Comparison of ENCODE assay signal across 2 cellular contexts in genomic region chr4:5203309-5203708, GRCh38.
A peak's percentile ranks its signal among the peaks of the same experiment; 100 is the strongest.
TF ChIP-seq lines count a peak whose summit lies in the region.

No MANE protein-coding gene starts in this region.

TF ChIP-seq in IMR-90, 13 proteins besides CTCF, POLR2A, EP300 and RAD21:
- TF ChIP-seq MAZ (IDR thresholded peaks at IDR 0.05; ENCODE audit: borderline replicate concordance, low read depth, low read length): no peak
- no peak for TF ChIP-seq RCOR1 (IDR thresholded peaks at IDR 0.05; ENCODE audit: insufficient replicate concordance, low read length)
- no peak for TF ChIP-seq CHD1 (IDR thresholded peaks at IDR 0.05; ENCODE audit: low read depth, low read length)
- no peak for TF ChIP-seq CEBPB (IDR thresholded peaks at IDR 0.05; ENCODE audit: low read depth, low read length)
- TF ChIP-seq FOS (IDR thresholded peaks at IDR 0.05; ENCODE audit: low read depth, low read length): no peak
- no peak for TF ChIP-seq RFX5 (IDR thresholded peaks at IDR 0.05; ENCODE audit: low read depth, low read length)
- no peak for TF ChIP-seq MXI1 (IDR thresholded peaks at IDR 0.05; ENCODE audit: borderline replicate concordance, low read depth, low read length)
- no peak for TF ChIP-seq MAFK (IDR thresholded peaks at IDR 0.05; ENCODE audit: low read depth, low read length)
- TF ChIP-seq USF2 (IDR thresholded peaks at IDR 0.05; ENCODE audit: low read depth, low read length): no peak
- no peak for TF ChIP-seq NFE2L2 (IDR thresholded peaks at IDR 0.05; ENCODE audit: low read depth, low read length)
- no peak for TF ChIP-seq SMC3 (IDR thresholded peaks at IDR 0.05; ENCODE audit: low read depth, low read length)
- TF ChIP-seq BHLHE40 (IDR thresholded peaks at IDR 0.05; ENCODE audit: low read depth, low read length): no peak
- no peak for TF ChIP-seq ELK1 (IDR thresholded peaks at IDR 0.05; ENCODE audit: borderline replicate concordance, low read depth, low read length)

TF ChIP-seq in H1, 55 proteins besides CTCF, POLR2A, EP300 and RAD21:
- TF ChIP-seq BCL11A (IDR thresholded peaks at IDR 0.05; ENCODE audit: low read depth in 2 of 2, low read length in 2 of 2): no peak
- TF ChIP-seq MAX (IDR thresholded peaks at IDR 0.05): 0 out of 2 replicates have a peak, but pooled peaks have one; percentile 15
